11 cellular contexts compared by ENCODE assay signal in genomic region chr15:78216276-78217229, GRCh38. TPM values are rescaled to one million over a fixed set of nuclear protein-coding genes. Genes with fewer than 3 reads are reported as not detected.
A peak's percentile ranks its signal among the peaks of the same experiment; 100 is the strongest.
DNase-seq lines count a peak whose midpoint lies in the region; ATAC-seq, FAIRE-seq and TF ChIP-seq lines count a peak whose summit lies in the region.
"Had no signal": no experiment of that assay in that cellular context is flagged by ENCODE, and none has a peak within 500 bp of the region (broad histone marks: within the 10 kb centered on the region; RNA-seq: fewer than 3 reads in every experiment).

No MANE protein-coding gene starts in this region.

- ATAC-seq in pancreas = peak; percentile 90 to 96 (median 95)
- no peak for ATAC-seq in GM21737 (IDR thresholded peaks at IDR 0.05; ENCODE audit: unreplicated experiment)
- ATAC-seq in GM18520 (IDR thresholded peaks at IDR 0.05; ENCODE audit: unreplicated experiment) = no peak
- ATAC-seq in HG02885 (IDR thresholded peaks at IDR 0.05; ENCODE audit: poor library complexity, unreplicated experiment) = no peak

- TF ChIP-seq CTCF in Peyer's patch (IDR thresholded peaks at IDR 0.05) (no peak), foreskin fibroblast (IDR thresholded peaks at IDR 0.05; ENCODE audit: low read depth, low read length) (no peak), pancreas (IDR thresholded peaks at IDR 0.05) (no peak)

- intact Hi-C loops in pancreas (cut with DNase I) = no loop called here

- WGBS in pancreas, 2 donors = 38% methylated on average over 8 of the region's 8 CpGs

- H3K27me3 ChIP-seq in Peyer's patch (no peaks in the 10 kb centered on the region), pancreas (no peaks in the 10 kb centered on the region)

- DNase-seq in Caki2 (ENCODE audit: low read depth) (peak; percentile 59), Peyer's patch (peak in 2 of 3 donors; percentile 86 to 93), foreskin fibroblast (peak; percentile 29 to 59), pancreas (peak; percentile 77 to 97 (median 96))
- no peak for DNase-seq in stimulated activated CD8-positive, alpha-beta memory T cell treated with anti-CD3 and anti-CD28 coated beads, Interleukin-4, amount 100 ng/mL, for 48 hours
- DNase-seq: activated T-cell treated with anti-CD3 and anti-CD28 coated beads, Interleukin-2, amount 50 U/mL, for 24 hours; CD8-positive, alpha-beta memory T cell; stimulated activated naive CD4-positive, alpha-beta T cell had no signal

- no peak for TF ChIP-seq POLR2A in Peyer's patch (IDR thresholded peaks at IDR 0.05)

- H3K4me3 ChIP-seq in Peyer's patch (no peak overlapping the region), foreskin fibroblast (ENCODE audit: low read depth in 1 of 2, low read length in 2 of 2) (no peak overlapping the region), pancreas (no peak overlapping the region)

- no peak for FAIRE-seq in pancreas (lab: Jason Lieb, UNC)

- peak overlapping the region in 3 of 4 donors; percentile 72 to 96 (median 89) for H3K27ac ChIP-seq in Peyer's patch
- H3K27ac ChIP-seq in pancreas = peak overlapping the region; percentile 60 to 77 (median 68)

- no peaks in the 10 kb centered on the region for H3K36me3 ChIP-seq in Peyer's patch
- H3K36me3 ChIP-seq in pancreas = no peaks in the 10 kb centered on the region

- in situ Hi-C loops in Caki2 (cut with HindIII; ENCODE audit: low pct_unique_long_range_greater_than_20kb, low sequenced_read_pairs) = no loop called here

- peaks cover 0 to 33% (median 5%) of the 10 kb centered on the region in 4 donors for H3K4me1 ChIP-seq in Peyer's patch
- peaks cover 17 to 29% (median 18%) of the 10 kb centered on the region in 3 donors for H3K4me1 ChIP-seq in pancreas

- H3K9me3 ChIP-seq in Peyer's patch (no peaks in the 10 kb centered on the region), pancreas (no peaks in the 10 kb centered on the region)

RNA-seq across cellular contexts. Expression of gene ACSBG1, which starts 17.8 kb away (rescaled TPM):
- not detected in 2 replicates for total RNA-seq in Caki2 (2014; rRNA removed; shearing (Covaris generic); ENCODE audit: low replicate concordance)
- total RNA-seq in Peyer's patch (not detected), pancreas (under 1 TPM in 1 of 6 donors, not detected in 5; 0.04 TPM)
- polyA plus RNA-seq in pancreas = under 1 TPM; 0.04 to 0.12 TPM
- total RNA-seq: CD8-positive, alpha-beta memory T cell had no signal

RNA-seq across cellular contexts. Expression of gene DNAJA4, which starts 47.8 kb away (rescaled TPM):
- not detected in 2 replicates for total RNA-seq in Caki2 (2014; rRNA removed; shearing (Covaris generic); ENCODE audit: low replicate concordance)
- total RNA-seq in Peyer's patch = 10 to 100 TPM; 25.6 to 48.9 (median 33.5) TPM
- 1 to 10 TPM; 2.3 to 9.0 (median 4.4) TPM for total RNA-seq in pancreas
- polyA plus RNA-seq in pancreas = 10 to 100 TPM in 1 of 2 donors, 1 to 10 TPM in 1; 5.7 to 16.1 TPM

Comparison
In these comparisons a context has a peak if more than half of its experiments do, and no peak if none do; other contexts are left out.
1. ATAC-seq: peak in pancreas (4 of 4); none in GM21737 (single experiment), GM18520 (single experiment) and HG02885 (single experiment).